ENCODE assay signal across 1 cellular context in the genomic region with DNA sequence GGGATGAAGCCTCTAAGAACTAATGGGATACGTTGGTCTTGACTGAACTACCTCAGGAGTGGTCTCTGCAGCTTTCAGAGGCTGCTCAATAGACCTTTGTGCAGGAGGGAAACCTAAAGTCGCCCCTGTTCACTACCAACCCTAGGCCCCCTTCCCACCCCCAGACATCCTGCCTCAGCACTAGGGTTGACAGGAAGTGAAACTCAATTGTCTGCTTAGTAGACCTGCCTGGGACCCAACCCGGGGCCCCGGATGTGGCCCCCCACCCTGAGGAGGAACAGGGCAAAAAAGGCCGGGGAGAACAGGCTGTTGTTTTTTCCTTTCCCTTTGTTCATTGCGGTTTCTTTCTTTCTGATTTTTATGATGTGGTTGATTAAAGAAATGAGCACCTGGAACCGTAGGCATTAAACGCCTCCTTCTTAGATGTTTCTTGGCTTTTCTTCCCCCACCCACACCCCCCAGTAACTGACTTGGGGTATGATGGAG.
TF ChIP-seq lines count a peak whose summit lies in the region.

No MANE protein-coding gene starts in this region.

TF ChIP-seq in GM23338, 12 proteins besides CTCF, POLR2A, EP300 and RAD21:
- no peak for TF ChIP-seq ZNF114 (CRISPR knock-in tag; IDR thresholded peaks at IDR 0.05)
- no peak for TF ChIP-seq NANOG (IDR thresholded peaks at IDR 0.05; ENCODE audit: borderline replicate concordance)
- TF ChIP-seq, protein P1, sequence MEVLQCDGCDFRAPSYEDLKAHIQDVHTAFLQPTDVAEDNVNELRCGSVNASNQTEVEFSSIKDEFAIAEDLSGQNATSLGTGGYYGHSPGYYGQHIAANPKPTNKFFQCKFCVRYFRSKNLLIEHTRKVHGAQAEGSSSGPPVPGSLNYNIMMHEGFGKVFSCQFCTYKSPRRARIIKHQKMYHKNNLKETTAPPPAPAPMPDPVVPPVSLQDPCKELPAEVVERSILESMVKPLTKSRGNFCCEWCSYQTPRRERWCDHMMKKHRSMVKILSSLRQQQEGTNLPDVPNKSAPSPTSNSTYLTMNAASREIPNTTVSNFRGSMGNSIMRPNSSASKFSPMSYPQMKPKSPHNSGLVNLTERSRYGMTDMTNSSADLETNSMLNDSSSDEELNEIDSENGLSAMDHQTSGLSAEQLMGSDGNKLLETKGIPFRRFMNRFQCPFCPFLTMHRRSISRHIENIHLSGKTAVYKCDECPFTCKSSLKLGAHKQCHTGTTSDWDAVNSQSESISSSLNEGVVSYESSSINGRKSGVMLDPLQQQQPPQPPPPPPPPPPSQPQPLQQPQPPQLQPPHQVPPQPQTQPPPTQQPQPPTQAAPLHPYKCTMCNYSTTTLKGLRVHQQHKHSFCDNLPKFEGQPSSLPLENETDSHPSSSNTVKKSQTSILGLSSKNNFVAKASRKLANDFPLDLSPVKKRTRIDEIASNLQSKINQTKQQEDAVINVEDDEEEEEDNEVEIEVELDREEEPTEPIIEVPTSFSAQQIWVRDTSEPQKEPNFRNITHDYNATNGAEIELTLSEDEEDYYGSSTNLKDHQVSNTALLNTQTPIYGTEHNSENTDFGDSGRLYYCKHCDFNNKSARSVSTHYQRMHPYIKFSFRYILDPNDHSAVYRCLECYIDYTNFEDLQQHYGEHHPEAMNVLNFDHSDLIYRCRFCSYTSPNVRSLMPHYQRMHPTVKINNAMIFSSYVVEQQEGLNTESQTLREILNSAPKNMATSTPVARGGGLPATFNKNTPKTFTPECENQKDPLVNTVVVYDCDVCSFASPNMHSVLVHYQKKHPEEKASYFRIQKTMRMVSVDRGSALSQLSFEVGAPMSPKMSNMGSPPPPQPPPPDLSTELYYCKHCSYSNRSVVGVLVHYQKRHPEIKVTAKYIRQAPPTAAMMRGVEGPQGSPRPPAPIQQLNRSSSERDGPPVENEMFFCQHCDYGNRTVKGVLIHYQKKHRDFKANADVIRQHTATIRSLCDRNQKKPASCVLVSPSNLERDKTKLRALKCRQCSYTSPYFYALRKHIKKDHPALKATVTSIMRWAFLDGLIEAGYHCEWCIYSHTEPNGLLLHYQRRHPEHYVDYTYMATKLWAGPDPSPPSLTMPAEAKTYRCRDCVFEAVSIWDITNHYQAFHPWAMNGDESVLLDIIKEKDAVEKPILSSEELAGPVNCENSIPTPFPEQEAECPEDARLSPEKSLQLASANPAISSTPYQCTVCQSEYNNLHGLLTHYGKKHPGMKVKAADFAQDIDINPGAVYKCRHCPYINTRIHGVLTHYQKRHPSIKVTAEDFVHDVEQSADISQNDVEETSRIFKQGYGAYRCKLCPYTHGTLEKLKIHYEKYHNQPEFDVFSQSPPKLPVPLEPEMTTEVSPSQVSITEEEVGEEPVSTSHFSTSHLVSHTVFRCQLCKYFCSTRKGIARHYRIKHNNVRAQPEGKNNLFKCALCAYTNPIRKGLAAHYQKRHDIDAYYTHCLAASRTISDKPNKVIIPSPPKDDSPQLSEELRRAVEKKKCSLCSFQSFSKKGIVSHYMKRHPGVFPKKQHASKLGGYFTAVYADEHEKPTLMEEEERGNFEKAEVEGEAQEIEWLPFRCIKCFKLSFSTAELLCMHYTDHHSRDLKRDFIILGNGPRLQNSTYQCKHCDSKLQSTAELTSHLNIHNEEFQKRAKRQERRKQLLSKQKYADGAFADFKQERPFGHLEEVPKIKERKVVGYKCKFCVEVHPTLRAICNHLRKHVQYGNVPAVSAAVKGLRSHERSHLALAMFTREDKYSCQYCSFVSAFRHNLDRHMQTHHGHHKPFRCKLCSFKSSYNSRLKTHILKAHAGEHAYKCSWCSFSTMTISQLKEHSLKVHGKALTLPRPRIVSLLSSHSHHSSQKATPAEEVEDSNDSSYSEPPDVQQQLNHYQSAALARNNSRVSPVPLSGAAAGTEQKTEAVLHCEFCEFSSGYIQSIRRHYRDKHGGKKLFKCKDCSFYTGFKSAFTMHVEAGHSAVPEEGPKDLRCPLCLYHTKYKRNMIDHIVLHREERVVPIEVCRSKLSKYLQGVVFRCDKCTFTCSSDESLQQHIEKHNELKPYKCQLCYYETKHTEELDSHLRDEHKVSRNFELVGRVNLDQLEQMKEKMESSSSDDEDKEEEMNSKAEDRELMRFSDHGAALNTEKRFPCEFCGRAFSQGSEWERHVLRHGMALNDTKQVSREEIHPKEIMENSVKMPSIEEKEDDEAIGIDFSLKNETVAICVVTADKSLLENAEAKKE (CRISPR knock-in tag; IDR thresholded peaks at IDR 0.05) = no peak
- no peak for TF ChIP-seq JUNB (IDR thresholded peaks at IDR 0.05; ENCODE audit: unreplicated experiment)
- no peak for TF ChIP-seq ZNF331 (CRISPR knock-in tag; IDR thresholded peaks at IDR 0.05; ENCODE audit: low read depth)
- TF ChIP-seq STAT1 (IDR thresholded peaks at IDR 0.05; ENCODE audit: unreplicated experiment) = no peak
- TF ChIP-seq POLR2AphosphoS5 (IDR thresholded peaks at IDR 0.05; ENCODE audit: low read depth) = no peak; the same call in 1 of the 2 replicates
- no peak for TF ChIP-seq EZH2 (IDR thresholded peaks at IDR 0.05; ENCODE audit: low read depth, unreplicated experiment)
- no peak for TF ChIP-seq EZH2phosphoT487 (IDR thresholded peaks at IDR 0.05; ENCODE audit: unreplicated experiment)
- TF ChIP-seq, protein P2, sequence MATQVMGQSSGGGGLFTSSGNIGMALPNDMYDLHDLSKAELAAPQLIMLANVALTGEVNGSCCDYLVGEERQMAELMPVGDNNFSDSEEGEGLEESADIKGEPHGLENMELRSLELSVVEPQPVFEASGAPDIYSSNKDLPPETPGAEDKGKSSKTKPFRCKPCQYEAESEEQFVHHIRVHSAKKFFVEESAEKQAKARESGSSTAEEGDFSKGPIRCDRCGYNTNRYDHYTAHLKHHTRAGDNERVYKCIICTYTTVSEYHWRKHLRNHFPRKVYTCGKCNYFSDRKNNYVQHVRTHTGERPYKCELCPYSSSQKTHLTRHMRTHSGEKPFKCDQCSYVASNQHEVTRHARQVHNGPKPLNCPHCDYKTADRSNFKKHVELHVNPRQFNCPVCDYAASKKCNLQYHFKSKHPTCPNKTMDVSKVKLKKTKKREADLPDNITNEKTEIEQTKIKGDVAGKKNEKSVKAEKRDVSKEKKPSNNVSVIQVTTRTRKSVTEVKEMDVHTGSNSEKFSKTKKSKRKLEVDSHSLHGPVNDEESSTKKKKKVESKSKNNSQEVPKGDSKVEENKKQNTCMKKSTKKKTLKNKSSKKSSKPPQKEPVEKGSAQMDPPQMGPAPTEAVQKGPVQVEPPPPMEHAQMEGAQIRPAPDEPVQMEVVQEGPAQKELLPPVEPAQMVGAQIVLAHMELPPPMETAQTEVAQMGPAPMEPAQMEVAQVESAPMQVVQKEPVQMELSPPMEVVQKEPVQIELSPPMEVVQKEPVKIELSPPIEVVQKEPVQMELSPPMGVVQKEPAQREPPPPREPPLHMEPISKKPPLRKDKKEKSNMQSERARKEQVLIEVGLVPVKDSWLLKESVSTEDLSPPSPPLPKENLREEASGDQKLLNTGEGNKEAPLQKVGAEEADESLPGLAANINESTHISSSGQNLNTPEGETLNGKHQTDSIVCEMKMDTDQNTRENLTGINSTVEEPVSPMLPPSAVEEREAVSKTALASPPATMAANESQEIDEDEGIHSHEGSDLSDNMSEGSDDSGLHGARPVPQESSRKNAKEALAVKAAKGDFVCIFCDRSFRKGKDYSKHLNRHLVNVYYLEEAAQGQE (IDR thresholded peaks at IDR 0.05; ENCODE audit: unreplicated experiment) = no peak
- TF ChIP-seq, protein P3, sequence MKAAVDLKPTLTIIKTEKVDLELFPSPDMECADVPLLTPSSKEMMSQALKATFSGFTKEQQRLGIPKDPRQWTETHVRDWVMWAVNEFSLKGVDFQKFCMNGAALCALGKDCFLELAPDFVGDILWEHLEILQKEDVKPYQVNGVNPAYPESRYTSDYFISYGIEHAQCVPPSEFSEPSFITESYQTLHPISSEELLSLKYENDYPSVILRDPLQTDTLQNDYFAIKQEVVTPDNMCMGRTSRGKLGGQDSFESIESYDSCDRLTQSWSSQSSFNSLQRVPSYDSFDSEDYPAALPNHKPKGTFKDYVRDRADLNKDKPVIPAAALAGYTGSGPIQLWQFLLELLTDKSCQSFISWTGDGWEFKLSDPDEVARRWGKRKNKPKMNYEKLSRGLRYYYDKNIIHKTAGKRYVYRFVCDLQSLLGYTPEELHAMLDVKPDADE (IDR thresholded peaks at IDR 0.05) = no peak
- TF ChIP-seq CREB1 (CRISPR knock-in tag; IDR thresholded peaks at IDR 0.05; ENCODE audit: low read depth) = no peak
